ENCODE assay signal across 8 cellular contexts in genomic region chr1:167687919-167688519, GRCh38. TPM values are rescaled to one million over a fixed set of nuclear protein-coding genes. Genes with fewer than 3 reads are reported as not detected.
DNase-seq lines count a peak whose midpoint lies in the region; ATAC-seq, FAIRE-seq and TF ChIP-seq lines count a peak whose summit lies in the region.

No MANE protein-coding gene starts in this region.

- no peak for TF ChIP-seq POLR2A in IMR-90 (IDR thresholded peaks at IDR 0.05; ENCODE audit: low read depth, low read length)
- no peak for TF ChIP-seq POLR2A in esophagus muscularis mucosa (IDR thresholded peaks at IDR 0.05; ENCODE audit: low read depth)

- H3K27ac Mint-ChIP-seq in nephron, result no peak overlapping the region

- H3K27ac ChIP-seq in A673 (ENCODE audit: low read depth, low read length, poor library complexity, severe bottlenecking) (no peak overlapping the region), IMR-90 (ENCODE audit: insufficient read depth, low read length) (no peak overlapping the region), OCI-LY3 (ENCODE audit: low read length) (no peak overlapping the region), esophagus muscularis mucosa (replicated peaks in 1 of 4) (no peak overlapping the region)

- H2AFZ ChIP-seq in IMR-90 (replicated peaks; ENCODE audit: low read length, poor library complexity) (no peak overlapping the region), OCI-LY3 (ENCODE audit: low read depth, low read length) (no peak overlapping the region; the same call in 1 of the 2 replicates)

- TF ChIP-seq EP300 in esophagus muscularis mucosa (IDR thresholded peaks at IDR 0.05), result no peak

- H4K20me1 ChIP-seq in IMR-90 (ENCODE audit: insufficient read depth, low read length) (no peaks in the 10 kb centered on the region), OCI-LY3 (ENCODE audit: insufficient read depth, low read length) (no peaks in the 10 kb centered on the region)

- peak; percentile 82 for ATAC-seq in IMR-90 (ENCODE audit: low read depth)
- peak; percentile 11 for ATAC-seq in stimulated activated naive CD8-positive, alpha-beta T cell treated with anti-CD3 and anti-CD28 coated beads, Interleukin-15, Interleukin-2, amounts not matched to agents 100 U/mL and 50 U/mL, for 24 hours

- H3K9me1 ChIP-seq in IMR-90 (ENCODE audit: insufficient read depth, low read length), result no peaks in the 10 kb centered on the region; the same call in 1 of the 2 replicates

- no peaks in the 10 kb centered on the region for H3K79me2 ChIP-seq in OCI-LY3 (ENCODE audit: low read length)

- no peaks in the 10 kb centered on the region for H3K36me3 Mint-ChIP-seq in nephron (ENCODE audit: low read depth)

- no peak overlapping the region for H3K23ac ChIP-seq in IMR-90 (ENCODE audit: low read depth, low read length)

- dilution Hi-C loops in IMR-90 (cut with HindIII; ENCODE audit: low sequenced_read_pairs, unreplicated experiment), result no loop called here

- H2BK5ac ChIP-seq in IMR-90 (ENCODE audit: low read depth, low read length, poor library complexity, severe bottlenecking), result no peak overlapping the region

- peak; percentile 85 for DNase-seq in A673 (ENCODE audit: low spot score)
- peak; percentile 62 for DNase-seq in GM18507 (ENCODE audit: extremely low spot score, insufficient read length, low read depth)
- peak; percentile 78 for DNase-seq in IMR-90
- DNase-seq in activated T-cell treated with anti-CD3 and anti-CD28 coated beads for 24 hours (ENCODE audit: low read depth), result peak; percentile 80
- DNase-seq in esophagus muscularis mucosa (ENCODE audit: extremely low spot score), result peak; percentile 94
- DNase-seq in stimulated activated naive CD8-positive, alpha-beta T cell treated with anti-CD3 and anti-CD28 coated beads, Interleukin-15, Interleukin-2, amounts not matched to agents 100 U/mL and 50 U/mL, for 24 hours, result peak; percentile 86

- no peak overlapping the region for H3K4me3 Mint-ChIP-seq in nephron

- no peak overlapping the region for H2BK20ac ChIP-seq in IMR-90 (ENCODE audit: low read depth, low read length)

- peak; percentile 92 for TF ChIP-seq CTCF in A673 (conservative IDR thresholded peaks at IDR 0.05; ENCODE audit: low read depth, low read length)
- TF ChIP-seq CTCF in IMR-90 (conservative IDR thresholded peaks at IDR 0.05; ENCODE audit: low read depth, low read length), result peak; percentile 89
- TF ChIP-seq CTCF in OCI-LY3 (IDR thresholded peaks at IDR 0.05; ENCODE audit: low read depth, low read length), result peak; percentile 98
- peak in 2 of 3 experiments; percentile 94 to 95 for TF ChIP-seq CTCF in esophagus muscularis mucosa (IDR thresholded peaks at IDR 0.05)
- TF ChIP-seq CTCF in nephron (IDR thresholded peaks at IDR 0.05; ENCODE audit: unreplicated experiment in 3 of 3), result peak; percentile 89 to 93 (median 93)

- no peak overlapping the region for H2AK5ac ChIP-seq in IMR-90 (ENCODE audit: low read depth, low read length)

- H3K27me3 ChIP-seq in A673 (replicated peaks; ENCODE audit: insufficient read depth, low read depth, low read length, poor library complexity) (no peaks in the 10 kb centered on the region), IMR-90 (ENCODE audit: control insufficient read depth, insufficient read depth, low read length) (peaks cover 24% of the 10 kb centered on the region), OCI-LY3 (ENCODE audit: low read depth, low read length) (peaks cover 12% of the 10 kb centered on the region; the same call in 1 of the 2 replicates), esophagus muscularis mucosa (no peaks in the 10 kb centered on the region)

- no peaks in the 10 kb centered on the region for H3K9me3 Mint-ChIP-seq in nephron

- no peak overlapping the region for H2BK15ac ChIP-seq in IMR-90 (ENCODE audit: low read depth, low read length)

- BruUV-seq in A673 (replicated peaks; lab: Mats Ljungman, UMichigan) (no TSS peak), IMR-90 (replicated peaks; lab: Mats Ljungman, UMichigan) (no TSS peak)

- H3K4me2 ChIP-seq in IMR-90 (ENCODE audit: low read depth, low read length) (no peak overlapping the region), OCI-LY3 (ENCODE audit: low read length) (peak overlapping the region; percentile 62)

- in situ Hi-C loops in IMR-90 (cut with MboI; ENCODE audit: low sequenced_read_pairs), result loop anchor here (25.0 kb wide), 1 partner anchor 426 kb away; no protein-coding TSS in a partner anchor

- WGBS in IMR-90 (ENCODE audit: extremely low coverage in 2 of 2, insufficient read length in 1 of 2), 2 experiments, result no CpG with 5 or more reads among the region's 7 CpGs
- WGBS in esophagus muscularis mucosa, result 23% methylated on average over 6 of the region's 7 CpGs

- POLR2A ChIA-PET in A673 (lab: Charles Lee; ENCODE audit: low non-redundant PET), result no interaction called here
- POLR2A ChIA-PET in IMR-90 (lab: Charles Lee; ENCODE audit: unreplicated experiment), result no interaction called here

- H4K91ac ChIP-seq in IMR-90 (ENCODE audit: insufficient read depth, low read depth, low read length), result no peak overlapping the region

- peaks cover 28% of the 10 kb centered on the region for H3K4me1 Mint-ChIP-seq in nephron

- no peak overlapping the region for H4K8ac ChIP-seq in IMR-90 (ENCODE audit: low read depth in 2 of 2, low read length in 2 of 2)

- H2BK120ac ChIP-seq in IMR-90 (ENCODE audit: low read depth, low read length), result no peak overlapping the region

- CTCF ChIA-PET in A673 (lab: Charles Lee), result interaction anchor here (0.5 to 2.4 kb wide), 4 partner anchors 87 to 778 kb away, joined by 3 to 14 read pairs (median 4); partner anchors contain the start of gene CREG1
- CTCF ChIA-PET in IMR-90 (lab: Yijun Ruan, JAX), result interaction anchor here (0.8 to 1.7 kb wide), 8 partner anchors 12 to 245 kb away, joined by 3 to 22 read pairs (median 4); no protein-coding TSS in a partner anchor

- no peak overlapping the region for H3K18ac ChIP-seq in IMR-90 (ENCODE audit: low read depth, low read length)

- intact Hi-C loops in A673 (cut with micrococcal nuclease; ENCODE audit: unreplicated experiment), result loop anchor here (2.0 to 10.0 kb wide), 3 partner anchors 87 to 623 kb away; no protein-coding TSS in a partner anchor
- intact Hi-C loops in IMR-90 (cut with micrococcal nuclease), result loop anchor here (1.0 to 10.0 kb wide), 5 partner anchors 88 to 621 kb away; no protein-coding TSS in a partner anchor
- intact Hi-C loops in esophagus muscularis mucosa (cut with DNase I), result loop anchor here (1.0 to 5.0 kb wide), 2 partner anchors 88 to 131 kb away; no protein-coding TSS in a partner anchor

- no peak overlapping the region for H3K56ac ChIP-seq in IMR-90 (ENCODE audit: extremely low read depth, insufficient read depth, low read length)

- H3K9me3 ChIP-seq in A673 (ENCODE audit: low read depth, low read length, poor library complexity, severe bottlenecking), result no peaks in the 10 kb centered on the region
- H3K9me3 ChIP-seq in IMR-90 (ENCODE audit: control insufficient read depth, insufficient read depth, low read length), result no peaks in the 10 kb centered on the region
- H3K9me3 ChIP-seq in OCI-LY3 (ENCODE audit: insufficient read depth, low read length), result no peaks in the 10 kb centered on the region
- H3K9me3 ChIP-seq in esophagus muscularis mucosa, result no peaks in the 10 kb centered on the region

- H3K36me3 ChIP-seq in A673 (ENCODE audit: insufficient read depth, low read length, poor library complexity, severe bottlenecking), result no peaks in the 10 kb centered on the region
- H3K36me3 ChIP-seq in IMR-90 (ENCODE audit: control insufficient read depth, insufficient read depth, low read length), result no peaks in the 10 kb centered on the region
- no peaks in the 10 kb centered on the region for H3K36me3 ChIP-seq in OCI-LY3 (replicated peaks; ENCODE audit: low read depth, low read length)
- H3K36me3 ChIP-seq in esophagus muscularis mucosa, result peaks cover 5 to 25% (median 19%) of the 10 kb centered on the region in 4 donors

- no peak overlapping the region for H3K4ac ChIP-seq in IMR-90 (ENCODE audit: low read depth, low read length)

- peak; percentile 82 for TF ChIP-seq RAD21 in IMR-90 (IDR thresholded peaks at IDR 0.05; ENCODE audit: low read length)

- FAIRE-seq in GM18507 (lab: Jason Lieb, UNC), result peak; percentile 90

- H3K79me1 ChIP-seq in IMR-90 (ENCODE audit: low read depth in 1 of 2, low read length in 2 of 2), result no peaks in the 10 kb centered on the region

- H4K5ac ChIP-seq in IMR-90 (ENCODE audit: low read depth, low read length), result no peak overlapping the region

- no peaks in the 10 kb centered on the region for H3K4me1 ChIP-seq in A673 (ENCODE audit: insufficient read depth, low read length, poor library complexity, severe bottlenecking)
- H3K4me1 ChIP-seq in IMR-90 (ENCODE audit: control insufficient read depth, insufficient read depth, low read length), result no peaks in the 10 kb centered on the region
- H3K4me1 ChIP-seq in OCI-LY3 (ENCODE audit: low read length), result peaks cover 13% of the 10 kb centered on the region
- peaks cover 42 to 51% (median 47%) of the 10 kb centered on the region in 4 donors for H3K4me1 ChIP-seq in esophagus muscularis mucosa

- H3K9ac ChIP-seq in IMR-90 (ENCODE audit: low read depth, low read length), result no peak overlapping the region
- no peak overlapping the region for H3K9ac ChIP-seq in OCI-LY3 (ENCODE audit: low read length)

- H3K27me3 Mint-ChIP-seq in nephron (ENCODE audit: low read depth), result peaks cover 38% of the 10 kb centered on the region

- no peak overlapping the region for H3K14ac ChIP-seq in IMR-90 (replicated peaks; ENCODE audit: low read depth, low read length)

- H3K4me3 ChIP-seq in A673 (ENCODE audit: low read depth, low read length, poor library complexity, severe bottlenecking), result no peak overlapping the region
- H3K4me3 ChIP-seq in IMR-90 (ENCODE audit: insufficient read depth, low read depth, low read length), result no peak overlapping the region
- H3K4me3 ChIP-seq in OCI-LY3 (ENCODE audit: low read length), result peak overlapping the region; percentile 25
- H3K4me3 ChIP-seq in esophagus muscularis mucosa, result no peak overlapping the region

- no peak overlapping the region for H2AK9ac ChIP-seq in IMR-90 (replicated peaks; ENCODE audit: low read depth, low read length, poor library complexity)

TF ChIP-seq in IMR-90, 13 proteins besides CTCF, POLR2A, EP300 and RAD21 (continues in another document):
- TF ChIP-seq RCOR1 (IDR thresholded peaks at IDR 0.05; ENCODE audit: insufficient replicate concordance, low read length), result no peak
- TF ChIP-seq SMC3 (IDR thresholded peaks at IDR 0.05; ENCODE audit: low read depth, low read length), result peak; percentile 82

RNA-seq across cellular contexts. Expression of gene MPZL1, which starts 33.8 kb away (rescaled TPM):
- total RNA-seq in A673 (2021), result 87.8 and 90.4 TPM in 2 replicates
- 81.7 and 87.3 TPM in 2 replicates for total RNA-seq in IMR-90 (2012; rRNA removed)
- polyA plus RNA-seq in IMR-90 (2012; rRNA removed), result 48.0 and 55.3 TPM in 2 replicates
- polyA plus RNA-seq in IMR-90 (2012; cell fraction: cytosol; rRNA removed), result 28.8 and 39.7 TPM in 2 replicates
- polyA plus RNA-seq in IMR-90 (2012; cell fraction: nucleus; rRNA removed; ENCODE audit: low replicate concordance), result 22.6 and 65.6 TPM in 2 replicates
- 100 to 1,000 TPM in 2 of 4 donors, 10 to 100 TPM in 2; 72.7 to 130 (median 107) TPM for total RNA-seq in esophagus muscularis mucosa

RNA-seq across cellular contexts. Expression of gene RCSD1, which starts 58.0 kb away (rescaled TPM):
- total RNA-seq in A673 (2021), result not detected in 2 replicates
- not detected in 2 replicates for total RNA-seq in IMR-90 (2012; rRNA removed)
- polyA plus RNA-seq in IMR-90 (2012; rRNA removed), result 0.03 TPM in 1 of 2 replicates, not detected in the other
- 0.01 TPM in 1 of 2 replicates, not detected in the other for polyA plus RNA-seq in IMR-90 (2012; cell fraction: cytosol; rRNA removed)
- not detected in 2 replicates for polyA plus RNA-seq in IMR-90 (2012; cell fraction: nucleus; rRNA removed; ENCODE audit: low replicate concordance)
- total RNA-seq in esophagus muscularis mucosa, result 10 to 100 TPM; 16.8 to 19.0 (median 18.5) TPM

Comparison
In these comparisons a context has a peak if more than half of its experiments do, and no peak if none do; other contexts are left out.
1. RNA of gene RCSD1, which starts 58.0 kb away (total RNA-seq): 16.8 to 19.0 TPM in esophagus muscularis mucosa; not detected in A673 and not detected in IMR-90; every median in the first group is over 10 times any median in the second.
2. Peak in every context shown above with its lines, with median percentiles within 50 percentile points of each other: DNase-seq and CTCF ChIP-seq.